ENCODE assay signal across 19 cellular contexts in the genomic region with DNA sequence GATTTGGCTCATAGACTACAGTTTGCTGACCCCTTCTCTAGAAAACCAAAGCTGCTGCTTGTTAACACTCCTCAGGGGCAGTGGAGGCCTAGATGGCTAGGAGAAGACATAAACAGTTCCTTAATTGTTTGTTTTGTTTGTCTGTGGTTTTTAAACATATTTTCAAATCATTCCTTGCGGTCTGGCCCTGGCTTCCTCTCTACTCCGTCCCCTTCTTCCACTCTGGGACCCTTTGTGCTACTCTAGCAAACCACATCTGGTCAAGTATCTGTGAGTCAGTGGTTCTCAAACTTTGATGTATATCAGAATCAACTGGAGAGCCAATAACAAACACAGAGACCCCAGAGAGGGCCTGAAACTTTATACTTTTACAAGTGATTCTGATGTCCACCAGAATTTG. TPM values are rescaled to one million over a fixed set of nuclear protein-coding genes. Genes with fewer than 3 reads are reported as not detected.
"Had no signal": no experiment of that assay in that cellular context is flagged by ENCODE, and none has a peak within 500 bp of the region (broad histone marks: within the 10 kb centered on the region; RNA-seq: fewer than 3 reads in every experiment).

No MANE protein-coding gene starts in this region.

- H3K4me1 ChIP-seq: left ventricle myocardium inferior, upper lobe of left lung had no signal

- H3K79me2 ChIP-seq: hepatocyte had no signal

- H3K27me3 ChIP-seq: hepatocyte, upper lobe of left lung had no signal

- H3K36me3 ChIP-seq: left ventricle myocardium inferior, thoracic aorta, upper lobe of left lung had no signal

- H3K4me3 ChIP-seq: hepatocyte, left ventricle myocardium inferior, thoracic aorta, upper lobe of left lung had no signal

- H3K27ac ChIP-seq: epithelial cell of prostate, hepatocyte, left ventricle myocardium inferior, thoracic aorta, upper lobe of left lung had no signal

- DNase-seq: activated CD4-positive, alpha-beta memory T cell treated with anti-CD3 and anti-CD28 coated beads for 36 hours; activated CD4-positive, alpha-beta T cell treated with anti-CD3 and anti-CD28 coated beads for 48 hours; activated naive CD4-positive, alpha-beta T cell treated with Interleukin-2 at 50 U/mL for 16 hours; activated naive CD8-positive, alpha-beta T cell treated with anti-CD3 and anti-CD28 coated beads for 36 hours; activated T-cell treated with anti-CD3 and anti-CD28 coated beads, Interleukin-2, amount 50 U/mL, for 48 hours; amygdala; glutamatergic neuron; left ventricle myocardium inferior; natural killer cell; retina; stimulated activated CD4-positive, alpha-beta T cell treated with anti-CD3 and anti-CD28 coated beads, Interleukin-4, amount 100 ng/mL, for 1 hour; stimulated activated naive CD4-positive, alpha-beta T cell; upper lobe of left lung had no signal

- ATAC-seq: natural killer cell had no signal

- H3K9me3 ChIP-seq: left ventricle myocardium inferior, thoracic aorta, upper lobe of left lung had no signal

- H2AFZ ChIP-seq: hepatocyte had no signal

- H3K4me2 ChIP-seq: hepatocyte had no signal

RNA-seq across cellular contexts. Expression of a gene that starts 36.1 kb away (rescaled TPM):
- total RNA-seq: activated CD4-positive, alpha-beta memory T cell treated with anti-CD3 and anti-CD28 coated beads for 36 hours; activated naive CD8-positive, alpha-beta T cell treated with anti-CD3 and anti-CD28 coated beads for 36 hours; lung microvascular endothelial cell; mesothelial cell of epicardium; natural killer cell; T-helper 2 cell treated with Interferon-gamma antibody and Interleukin-4, amounts not matched to agents 100 ng/mL and 5 ng/mL, for 36 hours; thoracic aorta had no signal
- polyA plus RNA-seq: hepatocyte had no signal
